13 cellular contexts compared by ENCODE assay signal in the genomic region with DNA sequence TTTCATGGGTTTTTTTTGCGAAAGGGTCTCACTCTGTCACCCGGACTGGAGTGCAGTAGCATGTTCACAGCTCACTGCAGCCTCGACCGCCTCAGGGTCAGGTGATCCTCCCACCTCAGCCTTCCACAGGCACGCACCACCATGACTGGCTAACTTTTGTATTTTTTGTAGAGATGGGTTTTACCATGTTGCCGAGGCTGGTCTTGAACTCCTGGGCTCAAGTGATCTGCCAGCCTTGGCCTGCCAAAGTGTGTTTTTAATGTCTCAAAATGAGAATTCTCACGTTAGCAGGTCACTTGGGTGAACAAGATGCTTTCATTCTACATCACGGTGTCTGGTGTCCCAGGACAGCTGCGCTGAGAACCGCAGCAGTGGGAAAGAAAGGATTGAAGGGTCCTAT. TPM values are rescaled to one million over a fixed set of nuclear protein-coding genes. Genes with fewer than 3 reads are reported as not detected.
DNase-seq lines count a peak whose midpoint lies in the region; ATAC-seq and TF ChIP-seq lines count a peak whose summit lies in the region.
"Had no signal": no experiment of that assay in that cellular context is flagged by ENCODE, and none has a peak within 500 bp of the region (broad histone marks: within the 10 kb centered on the region; RNA-seq: fewer than 3 reads in every experiment).

No MANE protein-coding gene starts in this region.

- H3K9me3 Mint-ChIP-seq in T-helper 2 cell treated with Interferon-gamma antibody and Interleukin-4, amounts not matched to agents 5 μg/mL and 100 μg/mL, for 36 hours, result no peaks in the 10 kb centered on the region
- no peaks in the 10 kb centered on the region for H3K9me3 Mint-ChIP-seq in stimulated activated effector memory CD8-positive, alpha-beta T cell treated with anti-CD3 and anti-CD28 coated beads, Interleukin-12 subunit alpha, Interleukin-12 subunit beta, amount 100 ng/mL, for 72 hours

- no peak for DNase-seq in T-helper 2 cell treated with Interferon-gamma antibody and Interleukin-4, amounts not matched to agents 5 μg/mL and 100 μg/mL, for 36 hours (ENCODE audit: low spot score)
- DNase-seq in T-helper 2 cell, result no peak
- no peak for DNase-seq in OCI-LY7 (ENCODE audit: low spot score)
- DNase-seq in esophagus muscularis mucosa (ENCODE audit: extremely low spot score), result no peak
- DNase-seq in stimulated activated effector memory CD8-positive, alpha-beta T cell treated with anti-CD3 and anti-CD28 coated beads, Interleukin-12 subunit alpha, Interleukin-12 subunit beta, amount 100 ng/mL, for 72 hours (ENCODE audit: low spot score in 2 of 2), result peak in 1 of 2 donors; percentile 57
- no peak for DNase-seq in NCI-H226
- DNase-seq: NCI-H1930; spleen; stimulated activated naive B cell treated with anti-CD40 and anti-IgM and Interleukin-4, amounts not matched to agents 10 μg/mL and 1 μg/mL and 100 μg/mL, for 72 hours had no signal

- H3K79me2 ChIP-seq in OCI-LY7 (ENCODE audit: insufficient read depth, low read depth, low read length), result peaks cover 57% of the 10 kb centered on the region

- peaks cover 2% of the 10 kb centered on the region for H3K27me3 Mint-ChIP-seq in T-helper 2 cell treated with Interferon-gamma antibody and Interleukin-4, amounts not matched to agents 5 μg/mL and 100 μg/mL, for 36 hours (ENCODE audit: low read depth)

- H3K9me3 ChIP-seq in OCI-LY7 (ENCODE audit: low read length) (no peaks in the 10 kb centered on the region), esophagus muscularis mucosa (no peaks in the 10 kb centered on the region)
- H3K9me3 ChIP-seq: A549, spleen had no signal

- no peak overlapping the region for H3K27ac Mint-ChIP-seq in T-helper 2 cell treated with Interferon-gamma antibody and Interleukin-4, amounts not matched to agents 5 μg/mL and 100 μg/mL, for 36 hours
- H3K27ac Mint-ChIP-seq in stimulated activated effector memory CD8-positive, alpha-beta T cell treated with anti-CD3 and anti-CD28 coated beads, Interleukin-12 subunit alpha, Interleukin-12 subunit beta, amount 100 ng/mL, for 72 hours, result peak overlapping the region; percentile 64

- H3K27ac ChIP-seq in OCI-LY7 (ENCODE audit: low read depth, low read length, poor library complexity, severe bottlenecking) (no peak overlapping the region), esophagus muscularis mucosa (replicated peaks in 1 of 4) (peak overlapping the region; percentile 93 to 99 (median 96))
- H3K27ac ChIP-seq: A549 had no signal

- POLR2A ChIA-PET in OCI-LY7 (lab: Charles Lee), result no interaction called here

- peaks cover 13% of the 10 kb centered on the region for H3K36me3 Mint-ChIP-seq in T-helper 2 cell treated with Interferon-gamma antibody and Interleukin-4, amounts not matched to agents 5 μg/mL and 100 μg/mL, for 36 hours (ENCODE audit: low read depth)
- peaks cover 50% of the 10 kb centered on the region for H3K36me3 Mint-ChIP-seq in stimulated activated effector memory CD8-positive, alpha-beta T cell treated with anti-CD3 and anti-CD28 coated beads, Interleukin-12 subunit alpha, Interleukin-12 subunit beta, amount 100 ng/mL, for 72 hours

- H3K4me3 ChIP-seq in OCI-LY7 (ENCODE audit: low read depth, low read length, poor library complexity, severe bottlenecking) (no peak overlapping the region), esophagus muscularis mucosa (peak overlapping the region; percentile 86 to 91 (median 89))
- H3K4me3 ChIP-seq: A549 had no signal

- peaks cover 11% of the 10 kb centered on the region; the same call in 1 of the 2 replicates for H4K20me1 ChIP-seq in OCI-LY7 (ENCODE audit: insufficient read depth, low read length)

- TF ChIP-seq POLR2A in esophagus muscularis mucosa (IDR thresholded peaks at IDR 0.05; ENCODE audit: low read depth), result no peak

- no TSS peak for BruUV-seq in OCI-LY7 (replicated peaks; lab: Mats Ljungman, UMichigan)

- TF ChIP-seq EP300 in esophagus muscularis mucosa (IDR thresholded peaks at IDR 0.05), result no peak

- 78% methylated on average over 10 of the region's 10 CpGs for WGBS in esophagus muscularis mucosa

- H3K4me3 Mint-ChIP-seq in T-helper 2 cell treated with Interferon-gamma antibody and Interleukin-4, amounts not matched to agents 5 μg/mL and 100 μg/mL, for 36 hours, result peak overlapping the region; percentile 85
- peak overlapping the region; percentile 88 for H3K4me3 Mint-ChIP-seq in stimulated activated effector memory CD8-positive, alpha-beta T cell treated with anti-CD3 and anti-CD28 coated beads, Interleukin-12 subunit alpha, Interleukin-12 subunit beta, amount 100 ng/mL, for 72 hours

- H3K4me2 ChIP-seq in OCI-LY7 (ENCODE audit: low read length), result peak overlapping the region; percentile 95; the same call in 1 of the 2 replicates

- peaks cover 28% of the 10 kb centered on the region for H3K4me1 ChIP-seq in OCI-LY7 (ENCODE audit: insufficient read depth, low read length, poor library complexity, severe bottlenecking)
- H3K4me1 ChIP-seq in esophagus muscularis mucosa, result peaks cover 57 to 82% (median 78%) of the 10 kb centered on the region in 4 donors

- no peaks in the 10 kb centered on the region for H3K27me3 ChIP-seq in esophagus muscularis mucosa
- H3K27me3 ChIP-seq: spleen had no signal

- H3K4me1 Mint-ChIP-seq in T-helper 2 cell treated with Interferon-gamma antibody and Interleukin-4, amounts not matched to agents 5 μg/mL and 100 μg/mL, for 36 hours (ENCODE audit: low read depth), result peaks cover 28% of the 10 kb centered on the region
- peaks cover 48% of the 10 kb centered on the region for H3K4me1 Mint-ChIP-seq in stimulated activated effector memory CD8-positive, alpha-beta T cell treated with anti-CD3 and anti-CD28 coated beads, Interleukin-12 subunit alpha, Interleukin-12 subunit beta, amount 100 ng/mL, for 72 hours

- TF ChIP-seq CTCF in OCI-LY7 (conservative IDR thresholded peaks at IDR 0.05; ENCODE audit: low read length) (no peak), esophagus muscularis mucosa (IDR thresholded peaks at IDR 0.05) (no peak)

- CTCF ChIA-PET in OCI-LY7 (lab: Charles Lee; ENCODE audit: unreplicated experiment), result no interaction called here

- no peak for ATAC-seq in stimulated activated effector memory CD8-positive, alpha-beta T cell treated with anti-CD3 and anti-CD28 coated beads, Interleukin-12 subunit alpha, Interleukin-12 subunit beta, amount 100 ng/mL, for 72 hours
- ATAC-seq in HG02885 (IDR thresholded peaks at IDR 0.05; ENCODE audit: poor library complexity, unreplicated experiment) (no peak), HG02870 (IDR thresholded peaks at IDR 0.05; ENCODE audit: unreplicated experiment) (no peak)
- ATAC-seq: A549; Panc1; stimulated activated naive B cell treated with anti-CD40 and anti-IgM and Interleukin-4, amounts not matched to agents 10 μg/mL and 1 μg/mL and 100 μg/mL, for 72 hours had no signal

- H2AFZ ChIP-seq in OCI-LY7 (ENCODE audit: low read length), result no peak overlapping the region

- intact Hi-C loops in OCI-LY7 (cut with micrococcal nuclease; ENCODE audit: unreplicated experiment) (loop anchor here (10.0 kb wide), 2 partner anchors 394 to 1476 kb away; no protein-coding TSS in a partner anchor), esophagus muscularis mucosa (cut with DNase I) (loop anchor here (5.0 kb wide), 1 partner anchor 63 kb away; a partner anchor contains a TSS)

- H3K36me3 ChIP-seq in OCI-LY7 (ENCODE audit: insufficient read depth, low read length) (peaks cover 9% of the 10 kb centered on the region), esophagus muscularis mucosa (no peaks in the 10 kb centered on the region)

- H3K9me2 ChIP-seq in OCI-LY7 (ENCODE audit: insufficient read depth, low read length), result no peaks in the 10 kb centered on the region

RNA-seq across cellular contexts. Expression of a gene that starts 3.2 kb away (rescaled TPM):
- 14.5 and 26.0 TPM in 2 replicates for total RNA-seq in OCI-LY7 (2014; rRNA removed; shearing (Covaris generic))
- 25.5 and 32.4 TPM in 2 replicates for total RNA-seq in OCI-LY7 (2022)
- total RNA-seq in esophagus muscularis mucosa, result 100 to 1,000 TPM in 2 of 4 donors, 10 to 100 TPM in 2; 68.8 to 173 (median 102) TPM

RNA-seq across cellular contexts. Expression of a gene that starts 11.7 kb away (rescaled TPM):
- 15.3 and 15.5 TPM in 2 replicates for total RNA-seq in OCI-LY7 (2014; rRNA removed; shearing (Covaris generic))
- total RNA-seq in OCI-LY7 (2022), result 43.8 and 48.5 TPM in 2 replicates
- total RNA-seq in esophagus muscularis mucosa, result 10 to 100 TPM; 49.4 to 70.6 (median 57.9) TPM
